In the genomic region with DNA sequence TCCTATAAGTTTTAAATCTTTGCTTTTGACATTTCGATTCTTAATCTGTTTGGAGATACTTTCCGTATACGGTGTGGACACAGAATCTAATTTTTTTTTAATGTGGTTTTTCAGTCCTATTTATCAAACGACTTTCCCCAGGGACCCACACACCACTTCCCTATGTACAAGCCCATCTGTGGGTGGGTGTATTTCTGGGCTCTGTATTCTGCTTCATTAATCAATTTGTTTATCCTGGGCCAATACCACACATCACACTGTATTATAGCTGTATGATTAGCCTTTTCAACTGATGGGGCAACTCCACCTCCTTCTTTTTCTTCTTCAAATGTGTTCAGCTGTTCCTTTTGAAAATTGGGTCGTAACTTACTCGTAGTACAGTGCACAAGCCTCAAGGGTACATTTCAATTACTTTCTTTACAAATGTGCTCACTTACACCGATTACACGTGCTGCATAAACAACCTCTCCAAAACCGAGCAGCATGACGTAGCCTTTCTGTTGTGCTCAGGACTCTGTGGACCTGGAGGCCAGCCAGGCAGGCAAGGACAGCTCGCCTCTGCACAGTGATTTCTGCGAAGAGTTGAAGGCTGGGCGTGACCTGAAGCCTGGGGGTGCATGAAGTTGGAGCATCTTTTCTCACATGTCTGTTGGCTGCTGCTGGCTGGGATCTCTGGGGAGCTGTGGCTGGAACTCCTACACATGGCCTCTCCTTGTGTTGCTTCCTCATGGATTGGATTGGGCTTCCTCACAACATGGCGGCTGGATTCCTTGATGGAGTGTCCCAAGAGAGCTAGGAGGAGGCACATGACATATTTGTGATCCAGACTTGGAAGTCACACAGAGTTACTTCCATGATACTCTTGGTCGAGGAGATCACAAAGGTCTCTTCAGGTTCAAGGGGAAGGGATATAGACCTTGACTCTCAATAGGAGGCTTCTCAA, we compare ENCODE assay signal across 1 cellular context.
TF ChIP-seq lines count a peak whose summit lies in the region.

No MANE protein-coding gene starts in this region.

TF ChIP-seq in K562, 482 proteins besides CTCF, POLR2A, EP300 and RAD21:
- TF ChIP-seq YY1 (IDR thresholded peaks at IDR 0.05; ENCODE audit: borderline replicate concordance in 1 of 3, control insufficient read depth in 1 of 3, extremely low read depth in 1 of 3, insufficient read depth in 3 of 3, insufficient read length in 1 of 3, insufficient replicate concordance in 2 of 3, low read depth in 1 of 3, low read length in 2 of 3), result peak in 2 of 3 experiments; percentile 22 to 59
- TF ChIP-seq ZNF324 (CRISPR knock-in tag; IDR thresholded peaks at IDR 0.05), result peak; percentile 72
- TF ChIP-seq, protein P1, sequence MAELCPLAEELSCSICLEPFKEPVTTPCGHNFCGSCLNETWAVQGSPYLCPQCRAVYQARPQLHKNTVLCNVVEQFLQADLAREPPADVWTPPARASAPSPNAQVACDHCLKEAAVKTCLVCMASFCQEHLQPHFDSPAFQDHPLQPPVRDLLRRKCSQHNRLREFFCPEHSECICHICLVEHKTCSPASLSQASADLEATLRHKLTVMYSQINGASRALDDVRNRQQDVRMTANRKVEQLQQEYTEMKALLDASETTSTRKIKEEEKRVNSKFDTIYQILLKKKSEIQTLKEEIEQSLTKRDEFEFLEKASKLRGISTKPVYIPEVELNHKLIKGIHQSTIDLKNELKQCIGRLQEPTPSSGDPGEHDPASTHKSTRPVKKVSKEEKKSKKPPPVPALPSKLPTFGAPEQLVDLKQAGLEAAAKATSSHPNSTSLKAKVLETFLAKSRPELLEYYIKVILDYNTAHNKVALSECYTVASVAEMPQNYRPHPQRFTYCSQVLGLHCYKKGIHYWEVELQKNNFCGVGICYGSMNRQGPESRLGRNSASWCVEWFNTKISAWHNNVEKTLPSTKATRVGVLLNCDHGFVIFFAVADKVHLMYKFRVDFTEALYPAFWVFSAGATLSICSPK (IDR thresholded peaks at IDR 0.05; ENCODE audit: borderline replicate concordance), result no peak
